In the genomic region with DNA sequence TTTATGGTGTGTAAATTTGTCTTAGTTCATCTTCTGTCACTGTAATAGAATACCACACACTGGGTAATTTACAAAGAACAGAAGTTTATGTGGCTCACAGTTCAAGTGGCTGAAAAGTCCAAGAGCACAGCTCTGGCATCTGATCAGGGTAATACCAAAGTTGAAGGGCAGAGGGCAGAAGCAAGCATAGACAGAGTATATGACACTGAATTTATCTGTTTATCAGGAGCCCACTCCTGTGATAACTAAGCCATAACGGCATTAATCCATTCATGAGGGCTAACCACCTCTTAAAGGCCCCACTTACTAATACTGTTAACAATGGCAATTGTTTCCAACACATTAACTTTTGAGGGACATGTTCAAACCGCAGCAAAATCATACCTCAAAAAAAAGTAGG, we compare ENCODE assay signal across 9 cellular contexts. TPM values are rescaled to one million over a fixed set of nuclear protein-coding genes. Genes with fewer than 3 reads are reported as not detected.
A peak's percentile ranks its signal among the peaks of the same experiment; 100 is the strongest.
DNase-seq lines count a peak whose midpoint lies in the region; ATAC-seq, FAIRE-seq and TF ChIP-seq lines count a peak whose summit lies in the region.
"Had no signal": no experiment of that assay in that cellular context is flagged by ENCODE, and none has a peak within 500 bp of the region (broad histone marks: within the 10 kb centered on the region; RNA-seq: fewer than 3 reads in every experiment).

No MANE protein-coding gene starts in this region.

- DNase-seq in CD4-positive, alpha-beta T cell: no peak
- DNase-seq in GM18507 (ENCODE audit: extremely low spot score, insufficient read length, low read depth) (no peak), RWPE1 (ENCODE audit: low spot score) (no peak), hepatocyte (ENCODE audit: low spot score) (no peak), NCI-H2081 treated with DMSO at 0.1 percent for 48 hours (lab: John Stamatoyannopoulos, UW) (no peak), SHP77 (lab: John Stamatoyannopoulos, UW) (no peak), MG63 (no peak)

- peaks cover 8% of the 10 kb centered on the region for H3K36me3 Mint-ChIP-seq in CD4-positive, alpha-beta T cell (ENCODE audit: low read depth)

- CTCF ChIA-PET in CD4-positive, alpha-beta T cell (lab: Charles Lee): interaction anchor here (0.8 to 1.3 kb wide), 3 partner anchors 12 to 26 kb away, joined by 3 to 4 read pairs (median 3); no protein-coding TSS in a partner anchor
- CTCF ChIA-PET in RWPE1 (lab: Yijun Ruan, JAX): no interaction called here

- peak; percentile 50 for FAIRE-seq in GM18507 (lab: Jason Lieb, UNC)
- FAIRE-seq: islet of Langerhans had no signal

- intact Hi-C loops in CD4-positive, alpha-beta T cell (cut with DNase I, micrococcal nuclease): loop anchor here (5.0 kb wide), 4 partner anchors 187 to 1532 kb away; a partner anchor contains a TSS

- no peaks in the 10 kb centered on the region for H4K20me1 ChIP-seq in hepatocyte (ENCODE audit: insufficient read depth, poor library complexity, severe bottlenecking)

- H3K79me2 ChIP-seq in hepatocyte: peaks cover 7% of the 10 kb centered on the region

- H3K4me1 ChIP-seq in hepatocyte (ENCODE audit: insufficient read depth): peaks cover 4% of the 10 kb centered on the region

- H3K9me3 ChIP-seq in CD4-positive, alpha-beta T cell (ENCODE audit: control insufficient read depth, low read length): no peaks in the 10 kb centered on the region
- H3K9me3 ChIP-seq in hepatocyte (ENCODE audit: low read depth) (no peaks in the 10 kb centered on the region), MG63 (no peaks in the 10 kb centered on the region)

- no peaks in the 10 kb centered on the region for H3K36me3 ChIP-seq in hepatocyte (replicated peaks; ENCODE audit: insufficient read depth, low read depth)
- no peaks in the 10 kb centered on the region for H3K36me3 ChIP-seq in MG63

- peak; percentile 15 for ATAC-seq in CD4-positive, alpha-beta T cell (ENCODE audit: poor library complexity)
- ATAC-seq in HG02763 (IDR thresholded peaks at IDR 0.05; ENCODE audit: unreplicated experiment): no peak

- H3K9me3 Mint-ChIP-seq in CD4-positive, alpha-beta T cell: no peaks in the 10 kb centered on the region

- 59% methylated on average over 2 of the region's 2 CpGs for WGBS in hepatocyte (ENCODE audit: low lambda C conversion rate, missing lambda C conversion rate)

- H2AFZ ChIP-seq in hepatocyte: no peak overlapping the region

- peak; percentile 14 for TF ChIP-seq CTCF in CD4-positive, alpha-beta T cell (IDR thresholded peaks at IDR 0.05)
- TF ChIP-seq CTCF in RWPE1 (conservative IDR thresholded peaks at IDR 0.05; ENCODE audit: low read depth): 0 out of 2 replicates have a peak, but pooled peaks have one; percentile 14
- TF ChIP-seq CTCF in hepatocyte (IDR thresholded peaks at IDR 0.05; ENCODE audit: poor library complexity): peak; percentile 14

- no peak overlapping the region for H3K27ac ChIP-seq in CD4-positive, alpha-beta T cell (ENCODE audit: low read depth, low read length)
- no peak overlapping the region for H3K27ac ChIP-seq in RWPE1
- H3K27ac ChIP-seq in hepatocyte: no peak overlapping the region

- H3K9me2 ChIP-seq in hepatocyte (replicated peaks; ENCODE audit: insufficient read depth): no peaks in the 10 kb centered on the region

- H3K27ac Mint-ChIP-seq in CD4-positive, alpha-beta T cell: no peak overlapping the region

- no peak overlapping the region for H3K4me3 ChIP-seq in hepatocyte
- H3K4me3 ChIP-seq in MG63: no peak overlapping the region

- no peak overlapping the region for H3K4me3 Mint-ChIP-seq in CD4-positive, alpha-beta T cell

- no peak overlapping the region for H3K4me2 ChIP-seq in hepatocyte

- peaks cover 17% of the 10 kb centered on the region for H3K4me1 Mint-ChIP-seq in CD4-positive, alpha-beta T cell (ENCODE audit: low read depth)

- POLR2A ChIA-PET in CD4-positive, alpha-beta T cell (lab: Charles Lee): interaction anchor here (0.6 kb wide), 1 partner anchor 185 kb away, joined by 4 read pairs; no protein-coding TSS in a partner anchor
- POLR2A ChIA-PET in RWPE1 (lab: Yijun Ruan, JAX; ENCODE audit: low non-redundant PET): no interaction called here

- H3K27me3 ChIP-seq in CD4-positive, alpha-beta T cell (ENCODE audit: control insufficient read depth, insufficient read depth, low read length): peaks cover 6% of the 10 kb centered on the region
- H3K27me3 ChIP-seq in hepatocyte (no peaks in the 10 kb centered on the region), MG63 (no peaks in the 10 kb centered on the region)

- H3K27me3 Mint-ChIP-seq in CD4-positive, alpha-beta T cell: peaks cover 41% of the 10 kb centered on the region

RNA-seq across cellular contexts. Expression of a gene that starts 4.0 kb away (rescaled TPM):
- total RNA-seq in CD4-positive, alpha-beta T cell: 1 to 10 TPM; 5.8 to 6.0 TPM
- total RNA-seq in hepatocyte: 2.7 and 2.9 TPM in 2 replicates
- 3.1 and 5.8 TPM in 2 replicates for polyA plus RNA-seq in hepatocyte
- total RNA-seq in MG63 (2014; rRNA removed; shearing (Covaris generic); ENCODE audit: low replicate concordance): 4.0 and 10.5 TPM in 2 replicates
